8 cellular contexts compared by ENCODE assay signal in genomic region chr15:24955549-24955929, GRCh38. TPM values are rescaled to one million over a fixed set of nuclear protein-coding genes. Genes with fewer than 3 reads are reported as not detected.
A peak's percentile ranks its signal among the peaks of the same experiment; 100 is the strongest.
DNase-seq lines count a peak whose midpoint lies in the region; ATAC-seq, FAIRE-seq and TF ChIP-seq lines count a peak whose summit lies in the region.

No MANE protein-coding gene starts in this region.

- peaks cover 87% of the 10 kb centered on the region for H3K79me2 ChIP-seq in neural progenitor cell (ENCODE audit: low read depth)

- peaks cover 19% of the 10 kb centered on the region for H3K36me3 ChIP-seq in HUES48 (ENCODE audit: control insufficient read depth, insufficient read depth, low read length)
- no peaks in the 10 kb centered on the region for H3K36me3 ChIP-seq in neural progenitor cell

- H3K27me3 ChIP-seq in HUES48 (ENCODE audit: control insufficient read depth, insufficient read depth, low read length): no peaks in the 10 kb centered on the region
- no peaks in the 10 kb centered on the region for H3K27me3 ChIP-seq in neural progenitor cell

- H3K9me3 Mint-ChIP-seq in neural progenitor cell: peaks cover 34% of the 10 kb centered on the region

- H3K4me1 ChIP-seq in HUES48 (ENCODE audit: control insufficient read depth, insufficient read depth, low read length): peaks cover 18% of the 10 kb centered on the region
- H3K4me1 ChIP-seq in neural progenitor cell: peaks cover 31% of the 10 kb centered on the region

- H3K9me3 ChIP-seq in HUES48 (ENCODE audit: control insufficient read depth, insufficient read depth, low read length): peaks cover 23% of the 10 kb centered on the region
- no peaks in the 10 kb centered on the region for H3K9me3 ChIP-seq in neural progenitor cell (ENCODE audit: low read depth)

- H3K27ac ChIP-seq in HUES48 (ENCODE audit: low read depth, low read length): peak overlapping the region; percentile 92
- peak overlapping the region; percentile 91 for H3K27ac ChIP-seq in neural progenitor cell

- H4K20me1 ChIP-seq in neural progenitor cell (ENCODE audit: low read depth): peaks cover 18% of the 10 kb centered on the region

- no peak for TF ChIP-seq POLR2A in erythroblast (IDR thresholded peaks at IDR 0.05; ENCODE audit: low read length)

- peak; percentile 64 for DNase-seq in activated CD8-positive, alpha-beta memory T cell treated with anti-CD3 and anti-CD28 coated beads for 24 hours
- peak; percentile 25 to 27 for DNase-seq in erythroblast (lab: John Stamatoyannopoulos, UW)
- peak; percentile 6 for DNase-seq in neural progenitor cell (ENCODE audit: low spot score)
- DNase-seq in SW 1271 (lab: John Stamatoyannopoulos, UW): no peak
- no peak for DNase-seq in frontal cortex (ENCODE audit: low spot score in 2 of 2)

- peak overlapping the region; percentile 91 for H3K4me3 Mint-ChIP-seq in neural progenitor cell

- peaks cover 15% of the 10 kb centered on the region for H3K36me3 Mint-ChIP-seq in neural progenitor cell

- FAIRE-seq in frontal cortex (lab: Jason Lieb, UNC): no peak

- H3K27me3 Mint-ChIP-seq in neural progenitor cell (ENCODE audit: insufficient read depth, low read depth): peaks cover 7% of the 10 kb centered on the region

- peak overlapping the region; percentile 94 for H3K27ac Mint-ChIP-seq in neural progenitor cell

- H3F3A ChIP-seq in neural progenitor cell (ENCODE audit: low read depth): peaks cover 42% of the 10 kb centered on the region

- ATAC-seq in GM18873 (IDR thresholded peaks at IDR 0.05; ENCODE audit: low FRiP score, unreplicated experiment): no peak
- no peak for ATAC-seq in GM18861 (IDR thresholded peaks at IDR 0.05; ENCODE audit: unreplicated experiment)

- peak overlapping the region; percentile 96 for H3K9ac ChIP-seq in HUES48 (ENCODE audit: low read depth, low read length)
- peak overlapping the region; percentile 80 for H3K9ac ChIP-seq in neural progenitor cell

- peak overlapping the region; percentile 89 for H3K4me3 ChIP-seq in HUES48 (ENCODE audit: low read depth, low read length)
- peak overlapping the region; percentile 77 for H3K4me3 ChIP-seq in neural progenitor cell

- H3K4me1 Mint-ChIP-seq in neural progenitor cell: peaks cover 3% of the 10 kb centered on the region

- H2AFZ ChIP-seq in neural progenitor cell (replicated peaks): no peak overlapping the region

- no peak for TF ChIP-seq CTCF in neural progenitor cell (IDR thresholded peaks at IDR 0.05)

- peak overlapping the region; percentile 82 for H3K4me2 ChIP-seq in neural progenitor cell

RNA-seq across cellular contexts. Expression of gene SNRPN, which starts 0.8 kb away (rescaled TPM):
- total RNA-seq in neural progenitor cell (ENCODE audit: low replicate concordance) (442 and 448 TPM in 2 replicates), frontal cortex (216 TPM)

RNA-seq across cellular contexts. Expression of gene SNURF, which starts 0.8 kb away (rescaled TPM):
- total RNA-seq in neural progenitor cell (ENCODE audit: low replicate concordance) (21.1 and 40.1 TPM in 2 replicates), frontal cortex (34.2 TPM)

Comparison
In these comparisons a context has a peak if more than half of its experiments do, and no peak if none do; other contexts are left out.
1. DNase-seq: peak in activated CD8-positive, alpha-beta memory T cell treated with anti-CD3 and anti-CD28 coated beads for 24 hours (single experiment), erythroblast (2 of 2) and neural progenitor cell (single experiment); none in SW 1271 (0 of 2) and frontal cortex (0 of 2).